Comparison of ENCODE assay signal across 16 cellular contexts in genomic region chr1:34478460-34479076, GRCh38.
"Had no signal": no experiment of that assay in that cellular context is flagged by ENCODE, and none has a peak within 500 bp of the region (broad histone marks: within the 10 kb centered on the region; RNA-seq: fewer than 3 reads in every experiment).

No MANE protein-coding gene starts in this region.

- H3K27ac ChIP-seq: left ventricle myocardium inferior, upper lobe of right lung had no signal

- H3K36me3 ChIP-seq: left ventricle myocardium inferior, upper lobe of right lung had no signal

- H3K27me3 Mint-ChIP-seq: activated CD8-positive, alpha-beta memory T cell treated with anti-CD3 and anti-CD28 coated beads, Interleukin-2, amount 10 ng/mL, durations not matched to agents 7 days and 5 days had no signal

- H3K36me3 Mint-ChIP-seq: activated CD8-positive, alpha-beta memory T cell treated with anti-CD3 and anti-CD28 coated beads, Interleukin-2, amount 10 ng/mL, durations not matched to agents 7 days and 5 days; activated naive CD8-positive, alpha-beta T cell treated with anti-CD3 and anti-CD28 coated beads for 36 hours had no signal

- H3K27ac Mint-ChIP-seq: activated CD8-positive, alpha-beta memory T cell treated with anti-CD3 and anti-CD28 coated beads, Interleukin-2, amount 10 ng/mL, durations not matched to agents 7 days and 5 days; activated naive CD8-positive, alpha-beta T cell treated with anti-CD3 and anti-CD28 coated beads for 36 hours; activated T-cell treated with anti-CD3 and anti-CD28 coated beads, Interleukin-2, amount 50 U/mL, for 24 hours; nephron had no signal

- H3K4me1 Mint-ChIP-seq: activated CD8-positive, alpha-beta memory T cell treated with anti-CD3 and anti-CD28 coated beads, Interleukin-2, amount 10 ng/mL, durations not matched to agents 7 days and 5 days; activated naive CD8-positive, alpha-beta T cell treated with anti-CD3 and anti-CD28 coated beads for 36 hours; nephron had no signal

- H3K9me3 ChIP-seq: upper lobe of right lung had no signal

- DNase-seq: activated CD4-positive, alpha-beta T cell treated with anti-CD3 and anti-CD28 coated beads, Interleukin-2, amount 50 U/mL, for 4 hours; activated CD4-positive, CD25-positive, alpha-beta regulatory T cell treated with anti-CD3 and anti-CD28 coated beads, Interleukin-2, amount 50 U/mL, for 72 hours; activated CD8-positive, alpha-beta memory T cell treated with anti-CD3 and anti-CD28 coated beads, Interleukin-2, amount 10 ng/mL, durations not matched to agents 7 days and 5 days; activated effector memory CD4-positive, alpha-beta T cell treated with anti-CD3 and anti-CD28 coated beads, Interleukin-2, amount 50 U/mL, for 16 hours; activated naive CD8-positive, alpha-beta T cell treated with anti-CD3 and anti-CD28 coated beads for 36 hours; activated T-cell treated with anti-CD3 and anti-CD28 coated beads, Interleukin-2, amount 50 U/mL, for 24 hours; cerebellar nuclear complex; dermis blood vessel endothelial cell; hypothalamus; left ventricle myocardium inferior; mesenchymal stem cell; stimulated activated CD4-positive, alpha-beta T cell treated with anti-CD3 and anti-CD28 coated beads, Interleukin-12 subunit alpha, Interleukin-12 subunit beta, amount 100 ng/mL, for 4 hours; stimulated activated naive CD8-positive, alpha-beta T cell treated with anti-CD3 and anti-CD28 coated beads, Interleukin-15, Interleukin-2, amounts not matched to agents 100 U/mL and 50 U/mL, for 24 hours; upper lobe of right lung had no signal

- H3K4me3 Mint-ChIP-seq: activated CD8-positive, alpha-beta memory T cell treated with anti-CD3 and anti-CD28 coated beads, Interleukin-2, amount 10 ng/mL, durations not matched to agents 7 days and 5 days; activated naive CD8-positive, alpha-beta T cell treated with anti-CD3 and anti-CD28 coated beads for 36 hours; activated T-cell treated with anti-CD3 and anti-CD28 coated beads, Interleukin-2, amount 50 U/mL, for 24 hours; nephron had no signal

- H3K27me3 ChIP-seq: upper lobe of right lung had no signal

- ATAC-seq: activated CD8-positive, alpha-beta memory T cell treated with anti-CD3 and anti-CD28 coated beads, Interleukin-2, amount 10 ng/mL, durations not matched to agents 7 days and 5 days; esophagus mucosa; stimulated activated naive CD8-positive, alpha-beta T cell treated with anti-CD3 and anti-CD28 coated beads, Interleukin-15, Interleukin-2, amounts not matched to agents 100 U/mL and 50 U/mL, for 24 hours; upper lobe of right lung had no signal

- H3K4me3 ChIP-seq: left ventricle myocardium inferior, upper lobe of right lung had no signal

- H3K9me3 Mint-ChIP-seq: activated naive CD8-positive, alpha-beta T cell treated with anti-CD3 and anti-CD28 coated beads for 36 hours; activated T-cell treated with anti-CD3 and anti-CD28 coated beads, Interleukin-2, amount 50 U/mL, for 24 hours; nephron had no signal

- H3K4me1 ChIP-seq: left ventricle myocardium inferior, upper lobe of right lung had no signal
